34 cellular contexts compared by ENCODE assay signal in the genomic region with DNA sequence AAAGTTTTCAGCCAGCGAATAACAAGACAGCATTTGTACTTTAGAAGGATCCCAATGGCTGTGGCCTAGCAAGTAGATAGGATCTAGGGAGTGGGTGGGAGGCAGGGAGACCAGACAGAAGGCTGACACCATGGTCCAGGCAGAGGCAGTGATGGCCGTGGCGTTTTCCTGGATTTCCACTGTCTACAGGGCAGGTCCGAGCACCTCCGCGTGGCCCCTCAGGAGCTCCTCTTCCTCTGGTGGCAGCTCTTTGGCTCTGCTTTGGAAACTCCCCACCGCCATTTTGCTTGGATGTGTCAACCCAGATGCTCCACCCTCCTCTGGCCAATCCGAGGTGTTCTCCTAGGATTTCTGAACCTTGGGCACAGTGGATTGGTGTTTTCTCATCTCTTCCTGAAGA. TPM values are rescaled to one million over a fixed set of nuclear protein-coding genes. Genes with fewer than 3 reads are reported as not detected.
"Had no signal": no experiment of that assay in that cellular context is flagged by ENCODE, and none has a peak within 500 bp of the region (broad histone marks: within the 10 kb centered on the region; RNA-seq: fewer than 3 reads in every experiment).

No MANE protein-coding gene starts in this region.

- H3K36me3 Mint-ChIP-seq: natural killer cell treated with Interleukin-12 subunit alpha and Interleukin-12 subunit beta and Interleukin-15 and Interleukin-18, amount 100 ng/mL, for 72 hours; stimulated activated memory B cell treated with anti-CD40 and anti-IgM and Interleukin-4, amounts not matched to agents 10 μg/mL and 1 μg/mL and 100 μg/mL, for 72 hours; type B pancreatic cell had no signal

- H3K36me3 ChIP-seq: ovary, right lobe of liver, suprapubic skin, tibial artery, transverse colon, upper lobe of right lung, uterus had no signal

- H3K27ac Mint-ChIP-seq: natural killer cell treated with Interleukin-12 subunit alpha and Interleukin-12 subunit beta and Interleukin-15 and Interleukin-18, amount 100 ng/mL, for 72 hours; nephron progenitor cell; progenitor cell of endocrine pancreas; stimulated activated memory B cell treated with anti-CD40 and anti-IgM and Interleukin-4, amounts not matched to agents 10 μg/mL and 1 μg/mL and 100 μg/mL, for 72 hours; type B pancreatic cell had no signal

- ATAC-seq: naive thymus-derived CD8-positive, alpha-beta T cell; natural killer cell treated with Interleukin-12 subunit alpha and Interleukin-12 subunit beta and Interleukin-15 and Interleukin-18, amount 100 ng/mL, for 72 hours; psoas muscle; right cardiac atrium; right lobe of liver; stimulated activated memory B cell treated with anti-CD40 and anti-IgM and Interleukin-4, amounts not matched to agents 10 μg/mL and 1 μg/mL and 100 μg/mL, for 72 hours; stimulated activated naive CD8-positive, alpha-beta T cell treated with anti-CD3 and anti-CD28 coated beads, Interleukin-15, amount 100 ng/mL, for 72 hours; stimulated activated naive CD8-positive, alpha-beta T cell treated with anti-CD3 and anti-CD28 coated beads, Interleukin-15, Interleukin-2, amounts not matched to agents 100 U/mL and 50 U/mL, for 24 hours; upper lobe of right lung had no signal

- H3K27me3 ChIP-seq: ovary, right lobe of liver, testis, uterus had no signal

- H3K4me3 Mint-ChIP-seq: naive thymus-derived CD8-positive, alpha-beta T cell; natural killer cell treated with Interleukin-12 subunit alpha and Interleukin-12 subunit beta and Interleukin-15 and Interleukin-18, amount 100 ng/mL, for 72 hours; nephron progenitor cell; neural crest cell; stimulated activated memory B cell treated with anti-CD40 and anti-IgM and Interleukin-4, amounts not matched to agents 10 μg/mL and 1 μg/mL and 100 μg/mL, for 72 hours; stimulated activated naive CD8-positive, alpha-beta T cell treated with anti-CD3 and anti-CD28 coated beads, Interleukin-15, amount 100 ng/mL, for 72 hours; type B pancreatic cell had no signal

- H3K9me3 Mint-ChIP-seq: natural killer cell treated with Interleukin-12 subunit alpha and Interleukin-12 subunit beta and Interleukin-15 and Interleukin-18, amount 100 ng/mL, for 72 hours had no signal

- H3K27ac ChIP-seq: ovary, parathyroid adenoma, psoas muscle, right lobe of liver, skin epidermis, spleen, suprapubic skin, testis, tibial artery, transverse colon, upper lobe of right lung, uterus had no signal

- DNase-seq: naive thymus-derived CD8-positive, alpha-beta T cell; nephron progenitor cell; occipital lobe; psoas muscle; right cardiac atrium; right lobe of liver; spleen; stimulated activated CD4-positive, alpha-beta T cell treated with anti-CD3 and anti-CD28 coated beads, Interleukin-12 subunit alpha, Interleukin-12 subunit beta, amount 100 ng/mL, for 4 hours; stimulated activated CD4-positive, alpha-beta T cell treated with anti-CD3 and anti-CD28 coated beads, Interleukin-1b, Interleukin-23, amount 100 ng/mL, for 48 hours; stimulated activated CD4-positive, alpha-beta T cell treated with anti-CD3 and anti-CD28 coated beads, Interleukin-4, amount 100 ng/mL, for 1 hour; stimulated activated CD4-positive, alpha-beta T cell treated with anti-CD3 and anti-CD28 coated beads, Interleukin-4, amount 100 ng/mL, for 4 hours; stimulated activated CD8-positive, alpha-beta memory T cell treated with anti-CD3 and anti-CD28 coated beads, Interleukin-4, amount 100 ng/mL, for 48 hours; stimulated activated naive CD4-positive, alpha-beta T cell; stimulated activated naive CD8-positive, alpha-beta T cell treated with anti-CD3 and anti-CD28 coated beads, Interleukin-15, amount 100 ng/mL, for 72 hours; stimulated activated naive CD8-positive, alpha-beta T cell treated with anti-CD3 and anti-CD28 coated beads, Interleukin-15, Interleukin-2, amounts not matched to agents 100 U/mL and 50 U/mL, for 24 hours; substantia nigra; testis; tibial artery; transverse colon; uterus had no signal

- H3K4me1 Mint-ChIP-seq: nephron progenitor cell, neural crest cell had no signal

- H3K4me1 ChIP-seq: parathyroid adenoma, psoas muscle, right lobe of liver, suprapubic skin, testis, tibial artery, transverse colon, upper lobe of right lung, uterus had no signal

- H3K4me3 ChIP-seq: ovary, psoas muscle, right lobe of liver, skin epidermis, smooth muscle cell, spleen, suprapubic skin, testis, tibial artery, transverse colon, upper lobe of right lung, uterus had no signal

- H3K9me3 ChIP-seq: ovary, psoas muscle, right lobe of liver, suprapubic skin, testis, tibial artery, transverse colon, upper lobe of right lung, uterus had no signal

RNA-seq across cellular contexts. Expression of gene PADI4, which starts 25.1 kb away (rescaled TPM):
- total RNA-seq: neural crest cell, occipital lobe, osteoblast, progenitor cell of endocrine pancreas, renal cortical epithelial cell, smooth muscle cell, transverse colon, urinary bladder had no signal
- polyA plus RNA-seq: smooth muscle cell had no signal

RNA-seq across cellular contexts. Expression of gene PADI6, which starts 38.9 kb away (rescaled TPM):
- total RNA-seq: naive thymus-derived CD8-positive, alpha-beta T cell; natural killer cell treated with Interleukin-12 subunit alpha and Interleukin-12 subunit beta and Interleukin-15 and Interleukin-18, amount 100 ng/mL, for 72 hours; neural crest cell; occipital lobe; osteoblast; progenitor cell of endocrine pancreas; psoas muscle; renal cortical epithelial cell; right cardiac atrium; right lobe of liver; smooth muscle cell; suprapubic skin; testis; transverse colon; upper lobe of right lung; urinary bladder had no signal
- polyA plus RNA-seq: naive thymus-derived CD8-positive, alpha-beta T cell; right cardiac atrium; smooth muscle cell; spleen; urinary bladder had no signal
